In the genomic region with DNA sequence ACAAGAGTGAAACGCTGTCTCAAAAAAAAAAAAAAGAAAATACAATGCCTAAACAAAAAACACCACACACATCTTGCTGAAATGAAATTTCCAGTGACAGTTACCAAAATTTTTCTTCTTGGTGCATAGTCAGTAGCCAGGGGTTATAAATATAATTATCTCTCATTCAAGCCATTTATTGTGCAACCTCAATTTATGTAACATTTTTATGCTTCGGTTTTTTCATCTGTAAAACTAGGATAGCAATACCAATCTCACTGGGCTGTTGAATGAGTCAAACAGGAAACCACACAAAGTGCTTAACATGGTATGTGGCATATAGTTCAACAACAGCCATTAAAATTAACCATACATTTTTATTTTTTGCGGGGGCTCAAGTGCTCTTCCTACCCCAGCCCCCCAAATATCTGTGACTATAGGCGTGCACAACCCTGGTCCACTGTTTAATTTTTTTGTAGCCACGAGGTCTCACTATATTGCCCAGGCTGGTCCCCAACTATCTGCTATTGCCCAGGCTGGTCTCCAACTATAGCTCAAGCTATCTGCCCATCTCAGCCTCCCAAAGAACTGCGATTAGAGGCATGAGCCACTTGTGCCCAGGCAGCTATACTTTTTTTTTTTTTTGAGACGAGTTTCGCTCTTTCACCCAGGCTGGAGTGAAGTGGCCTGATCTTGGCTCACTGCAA, we compare ENCODE assay signal across 9 cellular contexts. TPM values are rescaled to one million over a fixed set of nuclear protein-coding genes. Genes with fewer than 3 reads are reported as not detected.
DNase-seq lines count a peak whose midpoint lies in the region.
"Had no signal": no experiment of that assay in that cellular context is flagged by ENCODE, and none has a peak within 500 bp of the region (broad histone marks: within the 10 kb centered on the region; RNA-seq: fewer than 3 reads in every experiment).

No MANE protein-coding gene starts in this region.

- H3K14ac ChIP-seq in mesenchymal stem cell (ENCODE audit: low read length in 2 of 2), result no peak overlapping the region

- H4K8ac ChIP-seq in mesenchymal stem cell (ENCODE audit: low read length), result no peak overlapping the region

- H2BK5ac ChIP-seq in mesenchymal stem cell (ENCODE audit: low read depth, low read length, poor library complexity, severe bottlenecking), result no peak overlapping the region

- peak overlapping the region; percentile 71 for H3K27ac ChIP-seq in KOPT-K1 (ENCODE audit: low read depth, low read length, poor library complexity, severe bottlenecking)
- no peak overlapping the region for H3K27ac ChIP-seq in mesenchymal stem cell (ENCODE audit: low read length, poor library complexity, severe bottlenecking)

- H3K79me1 ChIP-seq in mesenchymal stem cell (replicated peaks; ENCODE audit: low read length, poor library complexity, severe bottlenecking), result peaks cover 6% of the 10 kb centered on the region

- H3K36me3 ChIP-seq in KOPT-K1 (ENCODE audit: insufficient read depth, low read length), result peaks cover 35% of the 10 kb centered on the region
- H3K36me3 ChIP-seq in mesenchymal stem cell (ENCODE audit: control insufficient read depth in 1 of 2, insufficient read depth in 2 of 2, low read depth in 1 of 2, low read length in 2 of 2), result peaks cover 9 to 34% of the 10 kb centered on the region in 2 experiments

- H3K9me3 ChIP-seq in KOPT-K1 (ENCODE audit: insufficient read depth, low read length, poor library complexity, severe bottlenecking), result no peaks in the 10 kb centered on the region
- H3K9me3 ChIP-seq in mesenchymal stem cell (ENCODE audit: control insufficient read depth, low read length), result no peaks in the 10 kb centered on the region

- H2BK12ac ChIP-seq in mesenchymal stem cell (ENCODE audit: low read length in 2 of 2), result no peak overlapping the region

- H3K36me3 Mint-ChIP-seq in activated T-helper 1 cell treated with anti-CD3 and anti-CD28 coated beads, Interleukin-12 subunit alpha, Interleukin-12 subunit beta, Interleukin-2, Interleukin-4 antibody, amounts not matched to agents 30 ng/mL and 10 ng/mL and 1 ng/mL, durations not matched to agents 14 hours and 24 hours and 36 hours (ENCODE audit: low read depth), result peaks cover 30% of the 10 kb centered on the region

- DNase-seq in ELR (ENCODE audit: low read depth) (peak; percentile 88), mesenchymal stem cell (peak; percentile 68), RKO (ENCODE audit: low spot score) (no peak), OCI-M2 (lab: John Stamatoyannopoulos, UW; ENCODE audit: unreplicated experiment) (no peak), cardiac septum (ENCODE audit: low spot score) (no peak)
- DNase-seq in activated T-helper 1 cell treated with anti-CD3 and anti-CD28 coated beads, Interleukin-12 subunit alpha, Interleukin-12 subunit beta, Interleukin-2, Interleukin-4 antibody, amounts not matched to agents 30 ng/mL and 10 ng/mL and 1 ng/mL, durations not matched to agents 14 hours and 24 hours and 36 hours (ENCODE audit: low spot score), result no peak
- no peak for DNase-seq in effector CD8-positive, alpha-beta T cell (lab: John Stamatoyannopoulos, UW)
- DNase-seq: anterior cingulate cortex had no signal

- H3K4me2 ChIP-seq in mesenchymal stem cell (ENCODE audit: low read length, poor library complexity, severe bottlenecking), result no peak overlapping the region

- H4K91ac ChIP-seq in mesenchymal stem cell (ENCODE audit: low read length), result no peak overlapping the region

- no peak overlapping the region for H2AFZ ChIP-seq in mesenchymal stem cell (ENCODE audit: low read depth, low read length)

- H2AK5ac ChIP-seq in mesenchymal stem cell (ENCODE audit: low read length, severe bottlenecking), result peak overlapping the region; percentile 2

- H3K9me3 Mint-ChIP-seq in activated T-helper 1 cell treated with anti-CD3 and anti-CD28 coated beads, Interleukin-12 subunit alpha, Interleukin-12 subunit beta, Interleukin-2, Interleukin-4 antibody, amounts not matched to agents 30 ng/mL and 10 ng/mL and 1 ng/mL, durations not matched to agents 14 hours and 24 hours and 36 hours, result no peaks in the 10 kb centered on the region

- H3K4me1 Mint-ChIP-seq in activated T-helper 1 cell treated with anti-CD3 and anti-CD28 coated beads, Interleukin-12 subunit alpha, Interleukin-12 subunit beta, Interleukin-2, Interleukin-4 antibody, amounts not matched to agents 30 ng/mL and 10 ng/mL and 1 ng/mL, durations not matched to agents 14 hours and 24 hours and 36 hours (ENCODE audit: low read depth), result peaks cover 32% of the 10 kb centered on the region

- no peaks in the 10 kb centered on the region for H3K27me3 ChIP-seq in mesenchymal stem cell (ENCODE audit: control insufficient read depth in 1 of 2, insufficient read depth in 1 of 2, low read length in 2 of 2)

- H3K27me3 Mint-ChIP-seq in activated T-helper 1 cell treated with anti-CD3 and anti-CD28 coated beads, Interleukin-12 subunit alpha, Interleukin-12 subunit beta, Interleukin-2, Interleukin-4 antibody, amounts not matched to agents 30 ng/mL and 10 ng/mL and 1 ng/mL, durations not matched to agents 14 hours and 24 hours and 36 hours (ENCODE audit: insufficient read depth), result no peaks in the 10 kb centered on the region

- peak overlapping the region; percentile 95 for H3K4me3 Mint-ChIP-seq in activated T-helper 1 cell treated with anti-CD3 and anti-CD28 coated beads, Interleukin-12 subunit alpha, Interleukin-12 subunit beta, Interleukin-2, Interleukin-4 antibody, amounts not matched to agents 30 ng/mL and 10 ng/mL and 1 ng/mL, durations not matched to agents 14 hours and 24 hours and 36 hours

- no peak overlapping the region for H2BK15ac ChIP-seq in mesenchymal stem cell (ENCODE audit: low read depth, poor library complexity, severe bottlenecking)

- peaks cover 14% of the 10 kb centered on the region for H3K4me1 ChIP-seq in mesenchymal stem cell (ENCODE audit: control insufficient read depth, insufficient read depth, low read depth, low read length)

- 64% methylated on average over 8 of the region's 8 CpGs for WGBS in mesenchymal stem cell

- H3K23ac ChIP-seq in mesenchymal stem cell (ENCODE audit: low read length in 2 of 2), result no peak overlapping the region

- intact Hi-C loops in activated T-helper 1 cell treated with anti-CD3 and anti-CD28 coated beads, Interleukin-12 subunit alpha, Interleukin-12 subunit beta, Interleukin-2, Interleukin-4 antibody, amounts not matched to agents 30 ng/mL and 10 ng/mL and 1 ng/mL, durations not matched to agents 14 hours and 24 hours and 36 hours (cut with micrococcal nuclease), result loop anchor here (1.0 to 10.0 kb wide), 4 partner anchors 118 to 1186 kb away; partner anchors contain the start of genes AARS1, COG8, NIP7 and PDF
- intact Hi-C loops in cardiac septum (cut with DNase I), result no loop called here

- H3K18ac ChIP-seq in mesenchymal stem cell (ENCODE audit: low read depth in 1 of 2, low read length in 2 of 2), result no peak overlapping the region

- no peak overlapping the region for H3K4me3 ChIP-seq in mesenchymal stem cell (ENCODE audit: insufficient read depth in 1 of 2, low read depth in 1 of 2, low read length in 2 of 2)

- peak overlapping the region; percentile 79 for H3K27ac Mint-ChIP-seq in activated T-helper 1 cell treated with anti-CD3 and anti-CD28 coated beads, Interleukin-12 subunit alpha, Interleukin-12 subunit beta, Interleukin-2, Interleukin-4 antibody, amounts not matched to agents 30 ng/mL and 10 ng/mL and 1 ng/mL, durations not matched to agents 14 hours and 24 hours and 36 hours

- no peak overlapping the region for H3K4ac ChIP-seq in mesenchymal stem cell (ENCODE audit: low read depth in 1 of 2, low read length in 2 of 2)

- no peak overlapping the region for H3K9ac ChIP-seq in mesenchymal stem cell (ENCODE audit: low read length)

- no peak overlapping the region for H2BK120ac ChIP-seq in mesenchymal stem cell (ENCODE audit: low read depth, low read length)

RNA-seq across cellular contexts. Expression of gene COG4, which starts 2.6 kb away (rescaled TPM):
- total RNA-seq in activated T-helper 1 cell treated with anti-CD3 and anti-CD28 coated beads, Interleukin-12 subunit alpha, Interleukin-12 subunit beta, Interleukin-2, Interleukin-4 antibody, amounts not matched to agents 30 ng/mL and 10 ng/mL and 1 ng/mL, durations not matched to agents 14 hours and 24 hours and 36 hours, result 42.5 and 44.1 TPM in 2 replicates
- polyA plus RNA-seq in mesenchymal stem cell (2013, experiment 1 of 2), result 31.1 TPM
- 32.7 TPM for polyA plus RNA-seq in mesenchymal stem cell (2013, experiment 2 of 2)
- total RNA-seq in cardiac septum, result 36.3 TPM

RNA-seq across cellular contexts. Expression of gene SF3B3, which starts 2.9 kb away (rescaled TPM):
- total RNA-seq in activated T-helper 1 cell treated with anti-CD3 and anti-CD28 coated beads, Interleukin-12 subunit alpha, Interleukin-12 subunit beta, Interleukin-2, Interleukin-4 antibody, amounts not matched to agents 30 ng/mL and 10 ng/mL and 1 ng/mL, durations not matched to agents 14 hours and 24 hours and 36 hours, result 532 and 545 TPM in 2 replicates
- 72.0 TPM for polyA plus RNA-seq in mesenchymal stem cell (2013, experiment 1 of 2)
- 74.7 TPM for polyA plus RNA-seq in mesenchymal stem cell (2013, experiment 2 of 2)
- total RNA-seq in cardiac septum, result 159 TPM

Comparison
In these comparisons a context has a peak if more than half of its experiments do, and no peak if none do; other contexts are left out.
1. DNase-seq: peak in ELR (single experiment) and mesenchymal stem cell (single experiment); none in activated T-helper 1 cell treated with anti-CD3 and anti-CD28 coated beads, Interleukin-12 subunit alpha, Interleukin-12 subunit beta, Interleukin-2, Interleukin-4 antibody, amounts not matched to agents 30 ng/mL and 10 ng/mL and 1 ng/mL, durations not matched to agents 14 hours and 24 hours and 36 hours (single experiment), RKO (single experiment), OCI-M2 (single experiment), cardiac septum (single experiment) and effector CD8-positive, alpha-beta T cell (single experiment).